Comparison of ENCODE assay signal across 13 cellular contexts in the genomic region with DNA sequence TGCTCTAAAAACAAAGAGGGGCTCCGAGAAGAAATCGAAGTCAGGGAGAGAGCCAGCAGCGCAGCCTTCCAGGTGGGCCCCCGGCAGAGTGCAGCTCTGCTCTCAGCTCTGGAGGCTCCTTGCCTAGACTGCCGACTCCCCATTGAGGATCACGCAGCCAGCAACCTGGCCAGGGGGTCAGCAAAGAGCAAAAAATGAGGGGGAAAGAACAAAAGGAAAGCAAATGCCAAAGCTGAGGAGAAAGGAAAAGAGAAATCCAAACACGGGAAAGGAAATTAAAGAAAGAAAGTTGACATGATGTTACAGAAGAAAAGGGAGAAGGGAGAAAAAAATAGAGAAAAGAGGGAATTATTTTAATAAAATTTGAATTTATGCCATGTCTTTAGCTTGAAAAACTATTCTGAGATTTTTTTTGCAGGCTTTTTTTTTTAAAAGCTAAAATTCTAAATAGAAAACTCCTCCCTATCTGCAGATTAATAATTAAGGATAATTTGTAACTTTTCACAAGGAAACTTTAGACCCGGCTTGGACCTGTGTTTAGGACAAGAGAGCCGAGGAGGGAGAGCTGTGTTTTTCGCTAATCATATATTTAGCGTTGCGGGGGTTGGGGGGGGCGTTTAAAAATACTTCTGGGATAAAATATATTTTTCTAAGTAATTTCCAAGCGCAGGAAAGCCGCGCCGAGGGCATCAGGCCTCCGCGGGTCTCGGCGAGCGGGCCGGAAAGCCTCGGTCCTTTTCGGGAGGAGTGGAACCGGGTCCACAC. TPM values are rescaled to one million over a fixed set of nuclear protein-coding genes. Genes with fewer than 3 reads are reported as not detected.
DNase-seq lines count a peak whose midpoint lies in the region; ATAC-seq, FAIRE-seq and TF ChIP-seq lines count a peak whose summit lies in the region.
"Had no signal": no experiment of that assay in that cellular context is flagged by ENCODE, and none has a peak within 500 bp of the region (broad histone marks: within the 10 kb centered on the region; RNA-seq: fewer than 3 reads in every experiment).

No MANE protein-coding gene starts in this region.

- H3K36me3 Mint-ChIP-seq in MCF 10A (ENCODE audit: insufficient read depth, unreplicated experiment): peaks cover 5% of the 10 kb centered on the region
- H3K36me3 Mint-ChIP-seq in activated naive CD8-positive, alpha-beta T cell treated with anti-CD3 and anti-CD28 coated beads, Interleukin-2, amount 50 U/mL, for 24 hours (ENCODE audit: low read depth): no peaks in the 10 kb centered on the region

- H3K36me3 ChIP-seq in breast epithelium: no peaks in the 10 kb centered on the region
- H3K36me3 ChIP-seq in mesendoderm (ENCODE audit: control insufficient read depth, insufficient read depth, low read length): no peaks in the 10 kb centered on the region
- no peaks in the 10 kb centered on the region for H3K36me3 ChIP-seq in stomach
- H3K36me3 ChIP-seq: pancreas had no signal

- no peak overlapping the region for H3K27ac Mint-ChIP-seq in MCF 10A (ENCODE audit: low read depth, unreplicated experiment)
- H3K27ac Mint-ChIP-seq in activated naive CD8-positive, alpha-beta T cell treated with anti-CD3 and anti-CD28 coated beads, Interleukin-2, amount 50 U/mL, for 24 hours: no peak overlapping the region

- H3K27ac ChIP-seq in breast epithelium: no peak overlapping the region
- no peak overlapping the region for H3K27ac ChIP-seq in mesendoderm (ENCODE audit: low read depth, low read length)
- H3K27ac ChIP-seq in stomach: no peak overlapping the region
- H3K27ac ChIP-seq: body of pancreas, HL-60, pancreas had no signal

- no peak overlapping the region for H3K4me2 ChIP-seq in mesendoderm (ENCODE audit: low read length)

- H3K4ac ChIP-seq in mesendoderm (ENCODE audit: low read depth, low read length): no peak overlapping the region

- H3K4me1 ChIP-seq in breast epithelium: peaks cover 18 to 33% of the 10 kb centered on the region in 2 donors
- H3K4me1 ChIP-seq in mesendoderm (ENCODE audit: control insufficient read depth, low read depth, low read length): peaks cover 5% of the 10 kb centered on the region
- H3K4me1 ChIP-seq in stomach: peaks cover 48 to 80% (median 57%) of the 10 kb centered on the region in 4 donors

- H3K9me3 Mint-ChIP-seq in MCF 10A (ENCODE audit: unreplicated experiment): no peaks in the 10 kb centered on the region
- H3K9me3 Mint-ChIP-seq in activated naive CD8-positive, alpha-beta T cell treated with anti-CD3 and anti-CD28 coated beads, Interleukin-2, amount 50 U/mL, for 24 hours: no peaks in the 10 kb centered on the region

- H3K23ac ChIP-seq in mesendoderm (ENCODE audit: low read length): no peak overlapping the region

- H2BK120ac ChIP-seq in mesendoderm (ENCODE audit: low read depth, low read length): no peak overlapping the region

- H2AK5ac ChIP-seq in mesendoderm (ENCODE audit: low read length): no peak overlapping the region

- no peak overlapping the region for H3K4me3 Mint-ChIP-seq in MCF 10A (ENCODE audit: unreplicated experiment)
- peak overlapping the region; percentile 0 for H3K4me3 Mint-ChIP-seq in activated naive CD8-positive, alpha-beta T cell treated with anti-CD3 and anti-CD28 coated beads, Interleukin-2, amount 50 U/mL, for 24 hours

- peaks cover 7% of the 10 kb centered on the region for H3K4me1 Mint-ChIP-seq in MCF 10A (ENCODE audit: insufficient read depth, unreplicated experiment)
- peaks cover 40% of the 10 kb centered on the region for H3K4me1 Mint-ChIP-seq in activated naive CD8-positive, alpha-beta T cell treated with anti-CD3 and anti-CD28 coated beads, Interleukin-2, amount 50 U/mL, for 24 hours

- no peaks in the 10 kb centered on the region for H3K79me2 ChIP-seq in mesendoderm (ENCODE audit: control insufficient read depth, insufficient read depth, low read length)

- H3K18ac ChIP-seq in mesendoderm (ENCODE audit: low read length): peak overlapping the region; percentile 43

- H3K4me3 ChIP-seq in breast epithelium: peak overlapping the region in 2 of 3 donors; percentile 21 to 58
- H3K4me3 ChIP-seq in mesendoderm (ENCODE audit: low read length): no peak overlapping the region
- H3K4me3 ChIP-seq in stomach: peak overlapping the region; percentile 9 to 42 (median 22)
- H3K4me3 ChIP-seq: body of pancreas had no signal

- H4K8ac ChIP-seq in mesendoderm (ENCODE audit: low read depth, low read length): no peak overlapping the region

- TF ChIP-seq CTCF in breast epithelium (IDR thresholded peaks at IDR 0.05) (no peak), MCF 10A (IDR thresholded peaks at IDR 0.05; ENCODE audit: unreplicated experiment) (no peak), stomach (IDR thresholded peaks at IDR 0.05) (no peak)

- H3K27me3 Mint-ChIP-seq in MCF 10A (ENCODE audit: insufficient read depth, unreplicated experiment): peaks cover 94% of the 10 kb centered on the region
- peaks cover 83% of the 10 kb centered on the region for H3K27me3 Mint-ChIP-seq in activated naive CD8-positive, alpha-beta T cell treated with anti-CD3 and anti-CD28 coated beads, Interleukin-2, amount 50 U/mL, for 24 hours

- WGBS in mesendoderm (ENCODE audit: extremely low coverage, insufficient coverage, low lambda C conversion rate): no CpG with 5 or more reads among the region's 26 CpGs
- 7% methylated on average over 22 to 26 of the region's 26 CpGs for WGBS in stomach, 5 donors

- BruUV-seq in MCF 10A (replicated peaks; lab: Mats Ljungman, UMichigan): no TSS peak

- POLR2A ChIA-PET in MCF 10A (lab: Yijun Ruan, JAX): interaction anchor here (0.7 kb wide), 1 partner anchor 39 kb away, joined by 3 read pairs; no protein-coding TSS in a partner anchor

- H3K9ac ChIP-seq in mesendoderm (ENCODE audit: low read length): no peak overlapping the region

- intact Hi-C loops in breast epithelium (cut with DNase I; ENCODE audit: low total_unique reads) (no loop called here), MCF 10A (cut with micrococcal nuclease) (loop anchor here (10.0 kb wide), 1 partner anchor 72 kb away; no protein-coding TSS in a partner anchor), stomach (cut with DNase I; ENCODE audit: low total_unique reads) (no loop called here)

- H4K5ac ChIP-seq in mesendoderm (ENCODE audit: low read length): no peak overlapping the region

- DNase-seq in breast epithelium (ENCODE audit: low spot score in 2 of 2): no peak
- no peak for DNase-seq in MCF 10A (ENCODE audit: unreplicated experiment)
- no peak for DNase-seq in activated naive CD8-positive, alpha-beta T cell treated with anti-CD3 and anti-CD28 coated beads, Interleukin-2, amount 50 U/mL, for 24 hours
- DNase-seq in mesendoderm: no peak
- no peak for DNase-seq in stomach
- DNase-seq in GM12891 (ENCODE audit: insufficient read length, low spot score): no peak
- no peak for DNase-seq in effector CD4-positive, alpha-beta T cell
- DNase-seq: body of pancreas, pancreas had no signal

- H3K56ac ChIP-seq in mesendoderm (ENCODE audit: low read length): no peak overlapping the region

- CTCF ChIA-PET in MCF 10A (lab: Yijun Ruan, JAX): interaction anchor here (0.6 to 0.7 kb wide), 2 partner anchors 315 to 587 kb away, joined by 3 read pairs; no protein-coding TSS in a partner anchor

- ATAC-seq in activated naive CD8-positive, alpha-beta T cell treated with anti-CD3 and anti-CD28 coated beads, Interleukin-2, amount 50 U/mL, for 24 hours: no peak
- ATAC-seq in HG02840 (IDR thresholded peaks at IDR 0.05; ENCODE audit: low FRiP score, unreplicated experiment): no peak
- ATAC-seq: body of pancreas had no signal

- TF ChIP-seq EP300 in stomach (IDR thresholded peaks at IDR 0.05): no peak

- H3K79me1 ChIP-seq in mesendoderm (ENCODE audit: low read length): no peaks in the 10 kb centered on the region

- peaks cover 15 to 100% of the 10 kb centered on the region in 2 donors for H3K27me3 ChIP-seq in breast epithelium
- peaks cover 76% of the 10 kb centered on the region for H3K27me3 ChIP-seq in mesendoderm (ENCODE audit: insufficient read depth, low read length, poor library complexity)
- H3K27me3 ChIP-seq in stomach: peaks cover 61 to 100% (median 99%) of the 10 kb centered on the region in 3 donors

- no peak overlapping the region for H2BK15ac ChIP-seq in mesendoderm (replicated peaks; ENCODE audit: low read depth)

- H3K9me3 ChIP-seq in breast epithelium: no peaks in the 10 kb centered on the region
- H3K9me3 ChIP-seq in stomach: no peaks in the 10 kb centered on the region
- H3K9me3 ChIP-seq: body of pancreas, pancreas had no signal

- no peak overlapping the region for H2BK5ac ChIP-seq in mesendoderm (ENCODE audit: low read length)

- FAIRE-seq in GM12891 (lab: Jason Lieb, UNC): no peak
- FAIRE-seq: endometrium, pancreas had no signal

- TF ChIP-seq POLR2A in breast epithelium (IDR thresholded peaks at IDR 0.05) (no peak), stomach (IDR thresholded peaks at IDR 0.05) (no peak), GM12891 (IDR thresholded peaks at IDR 0.05; ENCODE audit: low read depth, low read length) (no peak)

TF ChIP-seq in GM12891, 5 proteins besides CTCF, POLR2A, EP300 and RAD21:
- TF ChIP-seq POU2F2 (IDR thresholded peaks at IDR 0.05; ENCODE audit: low read depth, low read length): no peak
- no peak for TF ChIP-seq TAF1 (IDR thresholded peaks at IDR 0.05; ENCODE audit: low read depth, low read length)
- TF ChIP-seq POLR2AphosphoS5 (IDR thresholded peaks at IDR 0.05; ENCODE audit: low read depth, low read length): no peak
- no peak for TF ChIP-seq SPI1 (IDR thresholded peaks at IDR 0.05; ENCODE audit: low read depth, low read length)
- no peak for TF ChIP-seq PAX5 (IDR thresholded peaks at IDR 0.05; ENCODE audit: insufficient read depth, low read length, severe bottlenecking)

RNA-seq across cellular contexts. Expression of a gene that starts 1.9 kb away (rescaled TPM):
- total RNA-seq in breast epithelium (under 1 TPM in 1 of 3 donors, not detected in 2; under 0.01 TPM), MCF 10A (2022) (not detected in 2 replicates), stomach (not detected)
- polyA plus RNA-seq in mesendoderm (2013, experiment 1 of 2): not detected
- polyA plus RNA-seq in mesendoderm (2013, experiment 2 of 2): 0.03 TPM
- polyA plus RNA-seq in stomach: not detected
- not detected for polyA plus RNA-seq in GM12891 (2012; ENCODE audit: low read depth, missing spikeins)
- total RNA-seq: liver had no signal
- polyA plus RNA-seq: liver had no signal
